ENCODE assay signal across 1 cellular context in genomic region chr1:160789702-160790611, GRCh38.
TF ChIP-seq lines count a peak whose summit lies in the region.

No MANE protein-coding gene starts in this region.

TF ChIP-seq in GM12878, 131 proteins besides CTCF, POLR2A, EP300 and RAD21 (continued from another document and continues in another):
- TF ChIP-seq SPI1 (IDR thresholded peaks at IDR 0.05; ENCODE audit: borderline replicate concordance, insufficient read depth, low read depth, low read length) (peak; percentile 98), RCOR1 (conservative IDR thresholded peaks at IDR 0.05; ENCODE audit: low read depth, low read length) (no peak), FOS (IDR thresholded peaks at IDR 0.05; ENCODE audit: borderline replicate concordance, extremely low read depth, insufficient read length) (no peak), CEBPB (IDR thresholded peaks at IDR 0.05; ENCODE audit: borderline replicate concordance in 1 of 2, low read depth in 2 of 2, low read length in 2 of 2) (peak in 1 of 2 experiments; percentile 2; a peak in 1 of 4 replicates), ESRRA (IDR thresholded peaks at IDR 0.05; ENCODE audit: low read length) (peak; percentile 46; the same call in 1 of the 2 replicates), SMAD1 (IDR thresholded peaks at IDR 0.05; ENCODE audit: low read depth, partially characterized antibody) (no peak), ZNF207 (IDR thresholded peaks at IDR 0.05; ENCODE audit: borderline replicate concordance) (no peak), ZNF24 (IDR thresholded peaks at IDR 0.05) (peak; percentile 47; the same call in 1 of the 2 replicates), BACH1 (IDR thresholded peaks at IDR 0.05; ENCODE audit: borderline replicate concordance) (peak; percentile 52; the same call in 1 of the 2 replicates), E2F8 (IDR thresholded peaks at IDR 0.05; ENCODE audit: low read depth, partially characterized antibody) (peak; percentile 81), ATF7 (IDR thresholded peaks at IDR 0.05; ENCODE audit: low read depth) (peak; percentile 98), BCLAF1 (IDR thresholded peaks at IDR 0.05) (no peak), MAX (IDR thresholded peaks at IDR 0.05; ENCODE audit: low read depth, low read length) (peak; percentile 85), SREBF2 (IDR thresholded peaks at IDR 0.05; ENCODE audit: low read length) (0 out of 2 replicates have a peak, but pooled peaks have one; percentile 29), TCF3 (IDR thresholded peaks at IDR 0.05; ENCODE audit: borderline replicate concordance, insufficient read depth, low read depth, low read length) (peak; percentile 86; the same call in 1 of the 2 replicates), ZNF384 (IDR thresholded peaks at IDR 0.05; ENCODE audit: borderline replicate concordance, low read depth, low read length) (no peak), NFYA (IDR thresholded peaks at IDR 0.05; ENCODE audit: borderline replicate concordance, low read depth, low read length) (no peak), SUPT20H (IDR thresholded peaks at IDR 0.05; ENCODE audit: borderline replicate concordance, control insufficient read depth, low read depth, low read length) (no peak), TBL1XR1 (IDR thresholded peaks at IDR 0.05; ENCODE audit: low read depth, low read length) (peak; percentile 61; the same call in 1 of the 2 replicates), IRF5 (IDR thresholded peaks at IDR 0.05; ENCODE audit: borderline replicate concordance) (no peak), ETV6 (conservative IDR thresholded peaks at IDR 0.05 in 1 of 2, IDR thresholded peaks at IDR 0.05 in 1 of 2; ENCODE audit: borderline replicate concordance in 1 of 2, low read depth in 1 of 2) (no peak), SIN3A (IDR thresholded peaks at IDR 0.05; ENCODE audit: low read depth, low read length) (no peak), SUZ12 (IDR thresholded peaks at IDR 0.05; ENCODE audit: unreplicated experiment) (no peak), EGR1 (IDR thresholded peaks at IDR 0.05; ENCODE audit: borderline replicate concordance in 1 of 2, low read depth in 2 of 2, low read length in 2 of 2) (no peak; a peak in 1 of 3 replicates), CHD2 (IDR thresholded peaks at IDR 0.05; ENCODE audit: borderline replicate concordance, low read depth, low read length) (peak; percentile 78; the same call in 1 of the 2 replicates), ATF2 (IDR thresholded peaks at IDR 0.05; ENCODE audit: low read length) (peak; percentile 70), JUNB (IDR thresholded peaks at IDR 0.05) (peak; percentile 49), FOXK2 (IDR thresholded peaks at IDR 0.05) (no peak; the same call in 1 of the 2 replicates), MTA2 (IDR thresholded peaks at IDR 0.05; ENCODE audit: low read depth) (peak; percentile 97), BCL3 (IDR thresholded peaks at IDR 0.05; ENCODE audit: borderline replicate concordance, insufficient read depth, low read depth, low read length, poor library complexity, severe bottlenecking) (peak; percentile 73), RAD51 (IDR thresholded peaks at IDR 0.05) (peak; percentile 95), ZNF687 (IDR thresholded peaks at IDR 0.05) (peak; percentile 90), REST (IDR thresholded peaks at IDR 0.05; ENCODE audit: low read depth, low read length) (no peak), SP1 (IDR thresholded peaks at IDR 0.05; ENCODE audit: low read depth, low read length) (peak; percentile 29), KLF5 (IDR thresholded peaks at IDR 0.05; ENCODE audit: partially characterized antibody) (peak; percentile 82), STAT1 (conservative IDR thresholded peaks at IDR 0.05) (no peak), SMAD5 (IDR thresholded peaks at IDR 0.05; ENCODE audit: low read depth) (no peak), HSF1 (IDR thresholded peaks at IDR 0.05; ENCODE audit: low read depth, low read length) (no peak), YBX1 (IDR thresholded peaks at IDR 0.05) (no peak), IKZF1 (conservative IDR thresholded peaks at IDR 0.05) (peak; percentile 92), DPF2 (IDR thresholded peaks at IDR 0.05) (peak; percentile 91), HDAC2 (IDR thresholded peaks at IDR 0.05) (no peak)
